ENCODE assay signal across 31 cellular contexts in genomic region chr7:56449762-56450161, GRCh38.
DNase-seq lines count a peak whose midpoint lies in the region; ATAC-seq, FAIRE-seq and TF ChIP-seq lines count a peak whose summit lies in the region.
"Had no signal": no experiment of that assay in that cellular context is flagged by ENCODE, and none has a peak within 500 bp of the region (broad histone marks: within the 10 kb centered on the region; RNA-seq: fewer than 3 reads in every experiment).

No MANE protein-coding gene starts in this region.

- TF ChIP-seq CTCF in HepG2 (CRISPR knock-in tag; IDR thresholded peaks at IDR 0.05) (no peak), right lobe of liver (IDR thresholded peaks at IDR 0.05) (no peak), K562 (IDR thresholded peaks at IDR 0.05 in 2 of 3, conservative IDR thresholded peaks at IDR 0.05 in 1 of 3; ENCODE audit: insufficient read depth in 2 of 3, low read depth in 1 of 3, low read length in 3 of 3) (no peak), heart left ventricle (IDR thresholded peaks at IDR 0.05) (no peak)

- no peaks in the 10 kb centered on the region for H3K9me1 ChIP-seq in K562 (ENCODE audit: control insufficient read depth, insufficient read depth, low read length)

- POLR2A ChIA-PET in HepG2 (lab: Yijun Ruan, JAX): no interaction called here
- POLR2A ChIA-PET in K562 (lab: Yijun Ruan, JAX): interaction anchor here (0.6 kb wide), 1 partner anchor 898 kb away, joined by 3 read pairs; no protein-coding TSS in a partner anchor

- DNase-seq in HepG2 (ENCODE audit: low spot score) (no peak), right lobe of liver (no peak), K562 (ENCODE audit: extremely low read depth in 1 of 4, low spot score in 3 of 4) (no peak), heart left ventricle (no peak)
- DNase-seq: 8988T; ACHN; AML-193; BE2C; C1 segment of cervical spinal cord; Caco-2; Calu3; CD4-positive, alpha-beta memory T cell; CD4-positive, alpha-beta T cell; CD4-positive, CD25-positive, alpha-beta regulatory T cell; CD8-positive, alpha-beta memory T cell; CD8-positive, alpha-beta T cell; COR-L47; DMS 273 treated with DMSO at 0.1 percent for 48 hours; DMS153; DMS53; DMS79; DMS79 treated with DMSO at 0.1 percent for 48 hours; DND-41; EL had no signal

- H3K36me3 ChIP-seq in HepG2 (replicated peaks in 1 of 2; ENCODE audit: control insufficient read depth in 1 of 2, insufficient read depth in 2 of 2, low read length in 2 of 2): no peaks in the 10 kb centered on the region
- no peaks in the 10 kb centered on the region for H3K36me3 ChIP-seq in right lobe of liver
- H3K36me3 ChIP-seq in K562 (ENCODE audit: control insufficient read depth, insufficient read depth, low read length): no peaks in the 10 kb centered on the region
- H3K36me3 ChIP-seq in heart left ventricle: no peaks in the 10 kb centered on the region
- H3K36me3 ChIP-seq: BE2C; BLaER1; BLaER1 treated with 17β-estradiol and CSF1 and Interleukin-3, amounts not matched to agents 10 nM and 100 nM had no signal

- intact Hi-C loops in HepG2 (cut with micrococcal nuclease; ENCODE audit: unreplicated experiment): no loop called here
- intact Hi-C loops in right lobe of liver (cut with DNase I): no loop called here
- intact Hi-C loops in K562 (cut with micrococcal nuclease): no loop called here
- intact Hi-C loops in heart left ventricle (cut with DNase I): no loop called here

- no peaks in the 10 kb centered on the region for H3K79me2 ChIP-seq in HepG2 (ENCODE audit: insufficient read depth, low read length)
- no peaks in the 10 kb centered on the region for H3K79me2 ChIP-seq in K562 (ENCODE audit: control insufficient read depth, insufficient read depth, low read length)

- H3K4me2 ChIP-seq in HepG2 (ENCODE audit: low read depth, low read length) (no peak overlapping the region), K562 (ENCODE audit: insufficient read depth, low read length) (no peak overlapping the region)
- H3K4me2 ChIP-seq: A549; BLaER1; BLaER1 treated with 17β-estradiol and CSF1 and Interleukin-3, amounts not matched to agents 10 nM and 100 nM had no signal

- H3K27me3 ChIP-seq in HepG2 (ENCODE audit: control insufficient read depth in 1 of 2, insufficient read depth in 2 of 2, low read length in 2 of 2) (no peaks in the 10 kb centered on the region), right lobe of liver (no peaks in the 10 kb centered on the region), K562 (ENCODE audit: control insufficient read depth in 2 of 2, insufficient read depth in 2 of 2, low read length in 2 of 2) (no peaks in the 10 kb centered on the region), heart left ventricle (no peaks in the 10 kb centered on the region)
- H3K27me3 ChIP-seq: BE2C; BLaER1; BLaER1 treated with 17β-estradiol and CSF1 and Interleukin-3, amounts not matched to agents 10 nM and 100 nM had no signal

- ATAC-seq in HepG2 (no peak), right lobe of liver (no peak), K562 (no peak), heart left ventricle (no peak)
- ATAC-seq: A549; CD8-positive, alpha-beta T cell had no signal

- no peak for FAIRE-seq in HepG2 (lab: Jason Lieb, UNC)
- no peak for FAIRE-seq in K562 (lab: Jason Lieb, UNC)
- FAIRE-seq: A204.1, A549, D721Med had no signal

- H3K4me1 ChIP-seq in HepG2 (ENCODE audit: insufficient read depth, low read length) (no peaks in the 10 kb centered on the region), right lobe of liver (no peaks in the 10 kb centered on the region), K562 (replicated peaks in 1 of 2; ENCODE audit: control insufficient read depth in 2 of 2, insufficient read depth in 2 of 2, low read length in 2 of 2) (no peaks in the 10 kb centered on the region), heart left ventricle (no peaks in the 10 kb centered on the region)
- H3K4me1 ChIP-seq: A549; BE2C; BLaER1; BLaER1 treated with 17β-estradiol and CSF1 and Interleukin-3, amounts not matched to agents 10 nM and 100 nM; Caco-2 had no signal

- H3K4me3 ChIP-seq in HepG2 (replicated peaks in 1 of 3; ENCODE audit: insufficient read depth in 1 of 3, low read depth in 2 of 3, low read length in 3 of 3) (no peak overlapping the region), right lobe of liver (no peak overlapping the region), K562 (no peak overlapping the region), heart left ventricle (no peak overlapping the region)
- H3K4me3 ChIP-seq: A549; BLaER1; BLaER1 treated with 17β-estradiol and CSF1 and Interleukin-3, amounts not matched to agents 10 nM and 100 nM had no signal

- no TSS peak for BruUV-seq in HepG2 (replicated peaks; lab: Mats Ljungman, UMichigan)
- BruUV-seq in K562 (replicated peaks; lab: Mats Ljungman, UMichigan): no TSS peak

- TF ChIP-seq RAD21 in HepG2 (CRISPR knock-in tag; IDR thresholded peaks at IDR 0.05): no peak
- no peak for TF ChIP-seq RAD21 in K562 (CRISPR knock-in tag; conservative IDR thresholded peaks at IDR 0.05 in 1 of 2, IDR thresholded peaks at IDR 0.05 in 1 of 2)

- H3K9ac ChIP-seq in HepG2 (ENCODE audit: insufficient read depth, low read depth, low read length): no peak overlapping the region
- no peak overlapping the region for H3K9ac ChIP-seq in K562 (ENCODE audit: insufficient read depth in 1 of 2, low read depth in 2 of 2, low read length in 2 of 2)
- H3K9ac ChIP-seq: BLaER1; BLaER1 treated with 17β-estradiol and CSF1 and Interleukin-3, amounts not matched to agents 10 nM and 100 nM had no signal

- TF ChIP-seq EP300 in HepG2 (IDR thresholded peaks at IDR 0.05; ENCODE audit: low read depth in 2 of 2, low read length in 2 of 2): no peak
- no peak for TF ChIP-seq EP300 in HepG2 (CRISPR knock-in tag; IDR thresholded peaks at IDR 0.05; ENCODE audit: borderline replicate concordance)
- TF ChIP-seq EP300 in K562 (IDR thresholded peaks at IDR 0.05; ENCODE audit: low read length): no peak

- H2AFZ ChIP-seq in HepG2 (ENCODE audit: low read length) (no peak overlapping the region), K562 (ENCODE audit: low read depth, low read length) (no peak overlapping the region)

- in situ Hi-C loops in HepG2 (cut with HindIII; ENCODE audit: extremely low pct_ligation_motif_present, low pct_unique_long_range_greater_than_20kb): no loop called here
- in situ Hi-C loops in K562 (cut with MboI): no loop called here

- no peak overlapping the region for H3K27ac ChIP-seq in HepG2 (ENCODE audit: extremely low read length, insufficient read depth, low read length)
- no peak overlapping the region for H3K27ac ChIP-seq in right lobe of liver
- no peak overlapping the region for H3K27ac ChIP-seq in K562 (ENCODE audit: extremely low read depth, low read depth, low read length)
- H3K27ac ChIP-seq in heart left ventricle: no peak overlapping the region
- H3K27ac ChIP-seq: 22Rv1; A549; BLaER1; BLaER1 treated with 17β-estradiol and CSF1 and Interleukin-3, amounts not matched to agents 10 nM and 100 nM; C4-2B had no signal

- TF ChIP-seq POLR2A in HepG2 (IDR thresholded peaks at IDR 0.05; ENCODE audit: insufficient read depth in 1 of 2, low read depth in 2 of 2, low read length in 2 of 2) (no peak), right lobe of liver (IDR thresholded peaks at IDR 0.05) (no peak), K562 (conservative IDR thresholded peaks at IDR 0.05) (no peak), heart left ventricle (IDR thresholded peaks at IDR 0.05) (no peak)

- peaks cover 80% of the 10 kb centered on the region for H3K9me3 ChIP-seq in HepG2 (ENCODE audit: low read length)
- H3K9me3 ChIP-seq in right lobe of liver: peaks cover 0 to 8% (median 0%) of the 10 kb centered on the region in 4 donors
- no peaks in the 10 kb centered on the region for H3K9me3 ChIP-seq in K562 (replicated peaks; ENCODE audit: control insufficient read depth, insufficient read depth, low read depth, low read length)
- H3K9me3 ChIP-seq in heart left ventricle: peaks cover 0 to 97% (median 75%) of the 10 kb centered on the region in 12 donors

- CTCF ChIA-PET in HepG2 (lab: Yijun Ruan, JAX; ENCODE audit: low intra/inter-chr PET ratio, low total read pairs) (no interaction called here), K562 (lab: Yijun Ruan, JAX; ENCODE audit: low intra/inter-chr PET ratio) (no interaction called here)

- H4K20me1 ChIP-seq in HepG2 (ENCODE audit: insufficient read depth, low read length) (no peaks in the 10 kb centered on the region), K562 (replicated peaks; ENCODE audit: control insufficient read depth, insufficient read depth, low read length) (no peaks in the 10 kb centered on the region)
- H4K20me1 ChIP-seq: BLaER1; BLaER1 treated with 17β-estradiol and CSF1 and Interleukin-3, amounts not matched to agents 10 nM and 100 nM had no signal

TF ChIP-seq in HepG2, 621 proteins besides CTCF, POLR2A, EP300 and RAD21 (continues in another document):
- TF ChIP-seq SP4 (CRISPR knock-in tag; IDR thresholded peaks at IDR 0.05): no peak

TF ChIP-seq in K562, 482 proteins besides CTCF, POLR2A, EP300 and RAD21 (continues in another document):
- TF ChIP-seq HNRNPK (IDR thresholded peaks at IDR 0.05; ENCODE audit: low read depth, low read length, poor library complexity, severe bottlenecking): peak; percentile 61
- no peak for TF ChIP-seq LEF1 (IDR thresholded peaks at IDR 0.05)
- no peak for TF ChIP-seq HDGF (IDR thresholded peaks at IDR 0.05)
- TF ChIP-seq PRDM10 (IDR thresholded peaks at IDR 0.05; ENCODE audit: partially characterized antibody): no peak

Comparison
In these comparisons a context has a peak if more than half of its experiments do, and no peak if none do; other contexts are left out.
1. Of the 241 proteins assayed by ChIP-seq in both HepG2 and K562: peak only in HepG2: PCBP1; only in K562: none; in both: HNRNPK; in neither: 239.